15 cellular contexts compared by ENCODE assay signal in genomic region chr14:100042328-100042727, GRCh38. TPM values are rescaled to one million over a fixed set of nuclear protein-coding genes. Genes with fewer than 3 reads are reported as not detected.
DNase-seq lines count a peak whose midpoint lies in the region; ATAC-seq and TF ChIP-seq lines count a peak whose summit lies in the region.
"Had no signal": no experiment of that assay in that cellular context is flagged by ENCODE, and none has a peak within 500 bp of the region (broad histone marks: within the 10 kb centered on the region; RNA-seq: fewer than 3 reads in every experiment).

No MANE protein-coding gene starts in this region.

- no peaks in the 10 kb centered on the region for H3K27me3 Mint-ChIP-seq in activated T-cell treated with anti-CD3 and anti-CD28 coated beads, Interleukin-2, amount 50 U/mL, for 24 hours
- H3K27me3 Mint-ChIP-seq in activated T-cell treated with anti-CD3 and anti-CD28 coated beads, Interleukin-2, amount 50 U/mL, for 72 hours (ENCODE audit: low read depth), result no peaks in the 10 kb centered on the region
- H3K27me3 Mint-ChIP-seq: B cell; CD4-positive, alpha-beta memory T cell had no signal

- H3K9me3 ChIP-seq in DND-41 (ENCODE audit: insufficient read depth, low read length, severe bottlenecking), result no peaks in the 10 kb centered on the region

- no peak overlapping the region for H3K9ac ChIP-seq in DND-41 (ENCODE audit: low read depth, low read length)

- no peak overlapping the region for H3K4me3 ChIP-seq in DND-41 (ENCODE audit: low read depth in 1 of 2, low read length in 2 of 2)
- no peak overlapping the region for H3K4me3 ChIP-seq in fibroblast of mammary gland (ENCODE audit: control insufficient read depth, low read depth, low read length)
- H3K4me3 ChIP-seq: GM23338 had no signal

- H3K27ac ChIP-seq in DND-41 (ENCODE audit: low read length), result 0 out of 2 replicates have a peak overlapping the region, but pooled peaks have one; percentile 3

- H3K4me2 ChIP-seq in DND-41 (ENCODE audit: insufficient read depth, low read length), result no peak overlapping the region
- H3K4me2 ChIP-seq: GM23338 had no signal

- no peak for DNase-seq in DND-41
- peak; percentile 14 for DNase-seq in MV-4-11 (lab: John Stamatoyannopoulos, UW)
- peak; percentile 15 for DNase-seq in fibroblast of mammary gland (ENCODE audit: low read depth)
- no peak for DNase-seq in omental fat pad (ENCODE audit: low spot score)
- DNase-seq in activated T-cell treated with anti-CD3 and anti-CD28 coated beads, Interleukin-2, amount 50 U/mL, for 24 hours, result no peak
- DNase-seq in GM13977 (ENCODE audit: low spot score), result no peak
- DNase-seq in activated T-cell treated with anti-CD3 and anti-CD28 coated beads, Interleukin-2, amount 50 U/mL, for 72 hours, result no peak
- DNase-seq: CD4-positive, alpha-beta memory T cell; DMS79 treated with DMSO at 0.1 percent for 48 hours; NCI-H2227 treated with DMSO at 0.1 percent for 48 hours; NCI-H524 treated with DMSO at 0.1 percent for 48 hours; OCI-M1 had no signal

- H3K27ac Mint-ChIP-seq in activated T-cell treated with anti-CD3 and anti-CD28 coated beads, Interleukin-2, amount 50 U/mL, for 24 hours, result no peak overlapping the region
- no peak overlapping the region for H3K27ac Mint-ChIP-seq in activated T-cell treated with anti-CD3 and anti-CD28 coated beads, Interleukin-2, amount 50 U/mL, for 72 hours
- H3K27ac Mint-ChIP-seq: B cell; CD4-positive, alpha-beta memory T cell; GM23338 had no signal

- no peaks in the 10 kb centered on the region for H3K36me3 Mint-ChIP-seq in activated T-cell treated with anti-CD3 and anti-CD28 coated beads, Interleukin-2, amount 50 U/mL, for 24 hours (ENCODE audit: low read depth)
- H3K36me3 Mint-ChIP-seq in activated T-cell treated with anti-CD3 and anti-CD28 coated beads, Interleukin-2, amount 50 U/mL, for 72 hours (ENCODE audit: insufficient read depth in 2 of 2), result no peaks in the 10 kb centered on the region
- H3K36me3 Mint-ChIP-seq: CD4-positive, alpha-beta memory T cell had no signal

- TF ChIP-seq CTCF in DND-41 (IDR thresholded peaks at IDR 0.05; ENCODE audit: borderline replicate concordance, extremely low read depth, low read length, poor library complexity, severe bottlenecking) (no peak), fibroblast of mammary gland (conservative IDR thresholded peaks at IDR 0.05; ENCODE audit: control insufficient read depth, insufficient read depth, low read depth, low read length) (no peak), omental fat pad (IDR thresholded peaks at IDR 0.05) (no peak), GM13977 (IDR thresholded peaks at IDR 0.05; ENCODE audit: extremely low read depth, insufficient read depth, missing control alignments) (no peak)

- H3K9me3 Mint-ChIP-seq in activated T-cell treated with anti-CD3 and anti-CD28 coated beads, Interleukin-2, amount 50 U/mL, for 24 hours, result no peaks in the 10 kb centered on the region
- no peaks in the 10 kb centered on the region for H3K9me3 Mint-ChIP-seq in activated T-cell treated with anti-CD3 and anti-CD28 coated beads, Interleukin-2, amount 50 U/mL, for 72 hours
- H3K9me3 Mint-ChIP-seq: CD4-positive, alpha-beta memory T cell; GM23338 had no signal

- no peak overlapping the region for H3K4me3 Mint-ChIP-seq in activated T-cell treated with anti-CD3 and anti-CD28 coated beads, Interleukin-2, amount 50 U/mL, for 24 hours
- H3K4me3 Mint-ChIP-seq in activated T-cell treated with anti-CD3 and anti-CD28 coated beads, Interleukin-2, amount 50 U/mL, for 72 hours, result no peak overlapping the region
- H3K4me3 Mint-ChIP-seq: B cell; CD4-positive, alpha-beta memory T cell; GM23338 had no signal

- peaks cover 33% of the 10 kb centered on the region for H4K20me1 ChIP-seq in DND-41 (ENCODE audit: insufficient read depth, low read length)

- H2AFZ ChIP-seq in DND-41 (ENCODE audit: low read depth, low read length), result no peak overlapping the region
- H2AFZ ChIP-seq: GM23338 had no signal

- in situ Hi-C loops in GM13977 (cut with MboI; ENCODE audit: low pct_unique_long_range_greater_than_20kb, low sequenced_read_pairs, unreplicated experiment), result no loop called here

- no peaks in the 10 kb centered on the region for H3K27me3 ChIP-seq in DND-41 (ENCODE audit: insufficient read depth, low read length, poor library complexity)

- H3K4me1 ChIP-seq in DND-41 (ENCODE audit: insufficient read depth, low read length), result no peaks in the 10 kb centered on the region

- H3K36me3 ChIP-seq in DND-41 (ENCODE audit: insufficient read depth, low read length), result peaks cover 4% of the 10 kb centered on the region; the same call in 1 of the 2 replicates

- H3K4me1 Mint-ChIP-seq in activated T-cell treated with anti-CD3 and anti-CD28 coated beads, Interleukin-2, amount 50 U/mL, for 24 hours (ENCODE audit: low read depth), result peaks cover 3% of the 10 kb centered on the region
- H3K4me1 Mint-ChIP-seq in activated T-cell treated with anti-CD3 and anti-CD28 coated beads, Interleukin-2, amount 50 U/mL, for 72 hours (ENCODE audit: low read depth), result peaks cover 26% of the 10 kb centered on the region
- H3K4me1 Mint-ChIP-seq: B cell; CD4-positive, alpha-beta memory T cell had no signal

- peaks cover 98% of the 10 kb centered on the region for H3K79me2 ChIP-seq in DND-41 (ENCODE audit: insufficient read depth, low read length)

- ATAC-seq in DND-41 (ENCODE audit: insufficient read depth, low read depth) (no peak), omental fat pad (ENCODE audit: low FRiP score) (peak; percentile 75)
- ATAC-seq in activated T-cell treated with anti-CD3 and anti-CD28 coated beads, Interleukin-2, amount 50 U/mL, for 72 hours (replicated peaks in 1 of 2), result no peak
- ATAC-seq: GM23338, HCT116 had no signal

RNA-seq across cellular contexts. Expression of gene EVL, which starts 22.9 kb away (rescaled TPM):
- total RNA-seq in omental fat pad, result 100 to 1,000 TPM in 1 of 4 donors, 10 to 100 TPM in 3; 33.7 to 148 (median 56.1) TPM
- 100 to 1,000 TPM; 279 to 343 TPM for total RNA-seq in activated T-cell treated with anti-CD3 and anti-CD28 coated beads, Interleukin-2, amount 50 U/mL, for 72 hours

Comparison
In these comparisons a context has a peak if more than half of its experiments do, and no peak if none do; other contexts are left out.
1. DNase-seq: peak in MV-4-11 (single experiment) and fibroblast of mammary gland (single experiment); none in DND-41 (single experiment), omental fat pad (single experiment), activated T-cell treated with anti-CD3 and anti-CD28 coated beads, Interleukin-2, amount 50 U/mL, for 24 hours (single experiment), GM13977 (single experiment) and activated T-cell treated with anti-CD3 and anti-CD28 coated beads, Interleukin-2, amount 50 U/mL, for 72 hours (0 of 2).